ENCODE assay signal across 1 cellular context in the genomic region with DNA sequence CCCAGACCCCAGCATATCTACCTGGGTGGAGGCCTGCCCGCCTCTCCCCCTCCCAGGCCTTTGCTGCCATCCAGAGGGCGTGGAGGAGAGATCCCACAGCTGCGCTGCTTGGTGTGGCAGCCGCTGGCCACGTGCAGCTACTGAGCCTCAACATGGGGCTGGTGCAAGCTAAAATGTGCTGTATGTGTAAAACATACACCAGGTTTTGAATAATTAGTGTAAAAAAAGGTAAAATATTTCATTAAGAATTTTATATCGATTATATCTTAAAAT.
TF ChIP-seq lines count a peak whose summit lies in the region.

No MANE protein-coding gene starts in this region.

TF ChIP-seq in HepG2, 621 proteins besides CTCF, POLR2A, EP300 and RAD21:
- no peak for TF ChIP-seq ZNF607 (CRISPR knock-in tag; IDR thresholded peaks at IDR 0.05; ENCODE audit: borderline replicate concordance)
- peak; percentile 50 for TF ChIP-seq STAG1 (CRISPR knock-in tag; IDR thresholded peaks at IDR 0.05)
